In genomic region chrX:126820700-126821420, GRCh38 we compare ENCODE assay signal across 30 cellular contexts. TPM values are rescaled to one million over a fixed set of nuclear protein-coding genes. Genes with fewer than 3 reads are reported as not detected.
DNase-seq lines count a peak whose midpoint lies in the region; ATAC-seq and TF ChIP-seq lines count a peak whose summit lies in the region.
"Had no signal": no experiment of that assay in that cellular context is flagged by ENCODE, and none has a peak within 500 bp of the region (broad histone marks: within the 10 kb centered on the region; RNA-seq: fewer than 3 reads in every experiment).

No MANE protein-coding gene starts in this region.

- H3K36me3 ChIP-seq in GM23338 (ENCODE audit: insufficient read depth): no peaks in the 10 kb centered on the region
- H3K36me3 ChIP-seq: BLaER1, breast epithelium, esophagus muscularis mucosa, spleen had no signal

- DNase-seq in GM23338 (ENCODE audit: low spot score): peak; percentile 58
- DNase-seq in NCI-H510A (lab: John Stamatoyannopoulos, UW): peak; percentile 64
- peak; percentile 51 for DNase-seq in Right ventricle myocardium superior
- peak; percentile 51 for DNase-seq in islet precursor cell
- no peak for DNase-seq in hypothalamus (lab: John Stamatoyannopoulos, UW)
- no peak for DNase-seq in ACHN
- no peak for DNase-seq in activated T-cell treated with anti-CD3 and anti-CD28 coated beads, Interleukin-2, amount 50 U/mL, for 72 hours
- DNase-seq: activated CD4-positive, alpha-beta T cell treated with anti-CD3 and anti-CD28 coated beads for 48 hours; activated naive CD4-positive, alpha-beta T cell treated with anti-CD3 and anti-CD28 coated beads for 36 hours; activated T-cell treated with anti-CD3 and anti-CD28 coated beads, Interleukin-2, amount 50 U/mL, for 48 hours; effector memory CD8-positive, alpha-beta T cell; HCEC 1CT; IMR-90; naive thymus-derived CD4-positive, alpha-beta T cell; NCI-H1105; NCI-H1930; NCI-H446; spleen; stimulated activated CD4-positive, alpha-beta T cell treated with anti-CD3 and anti-CD28 coated beads, Interleukin-2, amount 100 ng/mL, for 48 hours had no signal

- H4K20me1 ChIP-seq in GM23338 (replicated peaks; ENCODE audit: insufficient read depth): no peaks in the 10 kb centered on the region

- H3K4me1 Mint-ChIP-seq in GM23338: no peaks in the 10 kb centered on the region
- H3K4me1 Mint-ChIP-seq in activated T-cell treated with anti-CD3 and anti-CD28 coated beads, Interleukin-2, amount 50 U/mL, for 72 hours (ENCODE audit: low read depth): no peaks in the 10 kb centered on the region
- H3K4me1 Mint-ChIP-seq: naive thymus-derived CD4-positive, alpha-beta T cell; stimulated activated effector memory CD8-positive, alpha-beta T cell treated with anti-CD3 and anti-CD28 coated beads, Interleukin-12 subunit alpha, Interleukin-12 subunit beta, amount 100 ng/mL, for 72 hours had no signal

- no peaks in the 10 kb centered on the region for H3K9me3 Mint-ChIP-seq in GM23338
- no peaks in the 10 kb centered on the region for H3K9me3 Mint-ChIP-seq in activated T-cell treated with anti-CD3 and anti-CD28 coated beads, Interleukin-2, amount 50 U/mL, for 72 hours
- H3K9me3 Mint-ChIP-seq: activated naive CD4-positive, alpha-beta T cell treated with anti-CD3 and anti-CD28 coated beads for 36 hours had no signal

- no peaks in the 10 kb centered on the region for H3K36me3 Mint-ChIP-seq in GM23338 (ENCODE audit: low read depth)
- no peaks in the 10 kb centered on the region for H3K36me3 Mint-ChIP-seq in activated T-cell treated with anti-CD3 and anti-CD28 coated beads, Interleukin-2, amount 50 U/mL, for 72 hours (ENCODE audit: insufficient read depth in 2 of 2)
- H3K36me3 Mint-ChIP-seq: naive thymus-derived CD4-positive, alpha-beta T cell; stimulated activated effector memory CD8-positive, alpha-beta T cell treated with anti-CD3 and anti-CD28 coated beads, Interleukin-12 subunit alpha, Interleukin-12 subunit beta, amount 100 ng/mL, for 72 hours had no signal

- in situ Hi-C loops in ACHN (cut with HindIII; ENCODE audit: low pct_ligation_motif_present, low pct_unique_long_range_greater_than_20kb, low sequenced_read_pairs): no loop called here

- no peaks in the 10 kb centered on the region for H3K4me1 ChIP-seq in GM23338 (ENCODE audit: insufficient read depth)
- H3K4me1 ChIP-seq: BLaER1, breast epithelium, esophagus muscularis mucosa, spleen had no signal

- H3K4me2 ChIP-seq in GM23338: no peak overlapping the region
- H3K4me2 ChIP-seq: BLaER1 had no signal

- no peaks in the 10 kb centered on the region for H3K27me3 Mint-ChIP-seq in GM23338 (ENCODE audit: insufficient read depth, low read depth, poor library complexity)
- peaks cover 4% of the 10 kb centered on the region for H3K27me3 Mint-ChIP-seq in activated T-cell treated with anti-CD3 and anti-CD28 coated beads, Interleukin-2, amount 50 U/mL, for 72 hours (ENCODE audit: low read depth)
- H3K27me3 Mint-ChIP-seq: effector memory CD8-positive, alpha-beta T cell; naive thymus-derived CD4-positive, alpha-beta T cell had no signal

- H3K27ac Mint-ChIP-seq in GM23338: no peak overlapping the region
- H3K27ac Mint-ChIP-seq in activated T-cell treated with anti-CD3 and anti-CD28 coated beads, Interleukin-2, amount 50 U/mL, for 72 hours: no peak overlapping the region
- H3K27ac Mint-ChIP-seq: activated naive CD4-positive, alpha-beta T cell treated with anti-CD3 and anti-CD28 coated beads for 36 hours; effector memory CD8-positive, alpha-beta T cell; stimulated activated effector memory CD8-positive, alpha-beta T cell treated with anti-CD3 and anti-CD28 coated beads, Interleukin-12 subunit alpha, Interleukin-12 subunit beta, amount 100 ng/mL, for 72 hours had no signal

- H3F3A ChIP-seq in GM23338 (replicated peaks; ENCODE audit: low read depth): no peaks in the 10 kb centered on the region

- no peak overlapping the region for H2AFZ ChIP-seq in GM23338

- H3K27ac ChIP-seq in GM23338 (ENCODE audit: low read depth): no peak overlapping the region
- H3K27ac ChIP-seq: BLaER1, breast epithelium, coronary artery, esophagus muscularis mucosa had no signal

- no peak overlapping the region for H3K4me3 Mint-ChIP-seq in GM23338
- H3K4me3 Mint-ChIP-seq in activated T-cell treated with anti-CD3 and anti-CD28 coated beads, Interleukin-2, amount 50 U/mL, for 72 hours: no peak overlapping the region
- H3K4me3 Mint-ChIP-seq: activated naive CD4-positive, alpha-beta T cell treated with anti-CD3 and anti-CD28 coated beads for 36 hours; effector memory CD8-positive, alpha-beta T cell; naive thymus-derived CD4-positive, alpha-beta T cell; stimulated activated effector memory CD8-positive, alpha-beta T cell treated with anti-CD3 and anti-CD28 coated beads, Interleukin-12 subunit alpha, Interleukin-12 subunit beta, amount 100 ng/mL, for 72 hours had no signal

- intact Hi-C loops in Right ventricle myocardium superior (cut with DNase I): no loop called here

- peak; percentile 70 for ATAC-seq in GM23338
- ATAC-seq in Right ventricle myocardium superior (ENCODE audit: poor library complexity): peak; percentile 97
- ATAC-seq in HG03460 (IDR thresholded peaks at IDR 0.05; ENCODE audit: unreplicated experiment): no peak
- no peak for ATAC-seq in activated T-cell treated with anti-CD3 and anti-CD28 coated beads, Interleukin-2, amount 50 U/mL, for 72 hours (replicated peaks in 1 of 2)
- ATAC-seq: effector memory CD8-positive, alpha-beta T cell; naive thymus-derived CD4-positive, alpha-beta T cell; SK-N-SH treated with all-trans-retinoic acid at 6 μM for 48 hours; stimulated activated effector memory CD8-positive, alpha-beta T cell treated with anti-CD3 and anti-CD28 coated beads, Interleukin-12 subunit alpha, Interleukin-12 subunit beta, amount 100 ng/mL, for 72 hours had no signal

- TF ChIP-seq CTCF in GM23338 (conservative IDR thresholded peaks at IDR 0.05; ENCODE audit: low read depth in 2 of 2): no peak

- H3K4me3 ChIP-seq in GM23338: no peak overlapping the region
- H3K4me3 ChIP-seq: BLaER1, breast epithelium, coronary artery, esophagus muscularis mucosa, spleen had no signal

- no peaks in the 10 kb centered on the region for H3K9me2 ChIP-seq in GM23338 (ENCODE audit: insufficient read depth)

- H3K27me3 ChIP-seq in GM23338 (ENCODE audit: insufficient read depth): no peaks in the 10 kb centered on the region
- H3K27me3 ChIP-seq: esophagus muscularis mucosa, spleen had no signal

- no peaks in the 10 kb centered on the region for H3K79me2 ChIP-seq in GM23338 (replicated peaks; ENCODE audit: insufficient read depth)

TF ChIP-seq in GM23338, 12 proteins besides CTCF, POLR2A, EP300 and RAD21:
- no peak for TF ChIP-seq ZNF331 (CRISPR knock-in tag; IDR thresholded peaks at IDR 0.05; ENCODE audit: low read depth)
- TF ChIP-seq POLR2AphosphoS5 (IDR thresholded peaks at IDR 0.05; ENCODE audit: low read depth): no peak
- no peak for TF ChIP-seq EZH2phosphoT487 (IDR thresholded peaks at IDR 0.05; ENCODE audit: unreplicated experiment)
- TF ChIP-seq NANOG (IDR thresholded peaks at IDR 0.05; ENCODE audit: borderline replicate concordance): no peak
- TF ChIP-seq EZH2 (IDR thresholded peaks at IDR 0.05; ENCODE audit: low read depth, unreplicated experiment): no peak
- no peak for TF ChIP-seq REST (IDR thresholded peaks at IDR 0.05; ENCODE audit: unreplicated experiment)

RNA-seq across cellular contexts. Expression of gene PRR32, which starts 1.3 kb away (rescaled TPM):
- not detected in 2 replicates for total RNA-seq in GM23338 (2014; rRNA removed; shearing (Covaris generic))
- polyA plus RNA-seq in GM23338 (2016; fragmentation: Nextera tagmentation; extraction: Ambion mirVana): not detected in 2 replicates
- total RNA-seq in Right ventricle myocardium superior: 0.30 TPM
- not detected for total RNA-seq in activated T-cell treated with anti-CD3 and anti-CD28 coated beads, Interleukin-2, amount 50 U/mL, for 72 hours
- total RNA-seq: activated naive CD4-positive, alpha-beta T cell treated with anti-CD3 and anti-CD28 coated beads for 36 hours; breast epithelium; esophagus muscularis mucosa; frontal cortex; IMR-90; naive thymus-derived CD4-positive, alpha-beta T cell; osteoblast; renal cortical epithelial cell; T-helper 2 cell treated with Interferon-gamma antibody and Interleukin-4, amounts not matched to agents 100 ng/mL and 5 ng/mL, for 36 hours had no signal
- polyA plus RNA-seq: IMR-90; naive thymus-derived CD4-positive, alpha-beta T cell had no signal

Comparison
In these comparisons a context has a peak if more than half of its experiments do, and no peak if none do; other contexts are left out.
1. ATAC-seq: peak in GM23338 (single experiment) and Right ventricle myocardium superior (single experiment); none in HG03460 (single experiment) and activated T-cell treated with anti-CD3 and anti-CD28 coated beads, Interleukin-2, amount 50 U/mL, for 72 hours (0 of 2).
2. DNase-seq: peak in GM23338 (single experiment), NCI-H510A (single experiment), Right ventricle myocardium superior (single experiment) and islet precursor cell (single experiment); none in hypothalamus (0 of 51), ACHN (single experiment) and activated T-cell treated with anti-CD3 and anti-CD28 coated beads, Interleukin-2, amount 50 U/mL, for 72 hours (0 of 2).